ENCODE assay signal across 15 cellular contexts in genomic region chr5:140432916-140433315, GRCh38. TPM values are rescaled to one million over a fixed set of nuclear protein-coding genes. Genes with fewer than 3 reads are reported as not detected.
A peak's percentile ranks its signal among the peaks of the same experiment; 100 is the strongest.
DNase-seq lines count a peak whose midpoint lies in the region; ATAC-seq, FAIRE-seq and TF ChIP-seq lines count a peak whose summit lies in the region.
"Had no signal": no experiment of that assay in that cellular context is flagged by ENCODE, and none has a peak within 500 bp of the region (broad histone marks: within the 10 kb centered on the region; RNA-seq: fewer than 3 reads in every experiment).

No MANE protein-coding gene starts in this region.

- H4K5ac ChIP-seq in H9 (ENCODE audit: insufficient read length, low read depth, low read length), result no peak overlapping the region

- H3K23me2 ChIP-seq in H9 (ENCODE audit: insufficient read length, low read depth, low read length, poor library complexity, severe bottlenecking), result no peaks in the 10 kb centered on the region

- H3K36me3 Mint-ChIP-seq in H9 (ENCODE audit: insufficient read depth in 1 of 3, low read depth in 3 of 3) (peaks cover 10 to 24% (median 17%) of the 10 kb centered on the region in 3 experiments; a peak in 6 of 7 replicates), MCF 10A (ENCODE audit: insufficient read depth, unreplicated experiment) (peaks cover 41% of the 10 kb centered on the region)

- H2BK15ac ChIP-seq in H9 (ENCODE audit: low read depth, low read length), result no peak overlapping the region

- FAIRE-seq in GM12892 (lab: Jason Lieb, UNC), result peak; percentile 57
- FAIRE-seq: A204.1, GM12878 had no signal

- H3K27me3 Mint-ChIP-seq in H9 (ENCODE audit: low read depth) (no peaks in the 10 kb centered on the region), MCF 10A (ENCODE audit: insufficient read depth, unreplicated experiment) (no peaks in the 10 kb centered on the region)
- H3K27me3 Mint-ChIP-seq: B cell; CD4-positive, alpha-beta T cell had no signal

- H3K9me3 Mint-ChIP-seq in H9, result peaks cover 0 to 3% of the 10 kb centered on the region in 2 experiments; a peak in 1 of 5 replicates
- H3K9me3 Mint-ChIP-seq in MCF 10A (ENCODE audit: unreplicated experiment), result peaks cover 5% of the 10 kb centered on the region
- H3K9me3 Mint-ChIP-seq: CD4-positive, alpha-beta T cell had no signal

- no peak for TF ChIP-seq CTCF in H9 (conservative IDR thresholded peaks at IDR 0.05)
- TF ChIP-seq CTCF in psoas muscle (IDR thresholded peaks at IDR 0.05), result no peak
- TF ChIP-seq CTCF in MCF 10A (IDR thresholded peaks at IDR 0.05; ENCODE audit: unreplicated experiment), result no peak

- POLR2A ChIA-PET in MCF 10A (lab: Yijun Ruan, JAX), result interaction anchor here (1.3 kb wide), 2 partner anchors 27 to 214 kb away, joined by 3 read pairs; no protein-coding TSS in a partner anchor

- WGBS in H9 (ENCODE audit: extremely low coverage, insufficient read length, low lambda C conversion rate), result no CpG with 5 or more reads among the region's 8 CpGs
- 55 to 74% (median 59%) methylated on average over 8 of the region's 8 CpGs for WGBS in psoas muscle, 3 donors

- H3K4me1 ChIP-seq in H9 (ENCODE audit: insufficient read depth, low read length) (no peaks in the 10 kb centered on the region), psoas muscle (peaks cover 12% of the 10 kb centered on the region)

- no peak overlapping the region for H3K18ac ChIP-seq in H9 (ENCODE audit: insufficient read length, low read depth, low read length)

- no peak overlapping the region for H2BK12ac ChIP-seq in H9 (ENCODE audit: insufficient read length, low read depth, low read length)

- H2BK5ac ChIP-seq in H9 (ENCODE audit: insufficient read length, low read length), result no peak overlapping the region

- H3T11ph ChIP-seq in H9 (ENCODE audit: low read length), result no peak overlapping the region

- no TSS peak for BruUV-seq in MCF 10A (replicated peaks; lab: Mats Ljungman, UMichigan)

- H3K27me3 ChIP-seq in H9 (ENCODE audit: insufficient read depth, low read length), result no peaks in the 10 kb centered on the region
- no peaks in the 10 kb centered on the region for H3K27me3 ChIP-seq in psoas muscle (ENCODE audit: insufficient read depth in 3 of 3, low read length in 2 of 3)

- no peak overlapping the region for H3K4ac ChIP-seq in H9 (ENCODE audit: low read depth, low read length)

- H3K56ac ChIP-seq in H9 (ENCODE audit: insufficient read length, low read depth, low read length), result no peak overlapping the region

- no peak overlapping the region for H3K4me2 ChIP-seq in H9 (ENCODE audit: insufficient read depth, insufficient read length, low read length)

- H3K4me1 Mint-ChIP-seq in H9 (no peaks in the 10 kb centered on the region), MCF 10A (ENCODE audit: insufficient read depth, unreplicated experiment) (peaks cover 20% of the 10 kb centered on the region)

- H3K36me3 ChIP-seq in psoas muscle (ENCODE audit: insufficient read depth in 1 of 2, low read depth in 1 of 2), result peaks cover 0 to 21% of the 10 kb centered on the region in 2 donors

- intact Hi-C loops in psoas muscle (cut with DNase I), result loop anchor here in 1 of 2 donors (10.0 kb wide), 1 partner anchor 62 kb away; no protein-coding TSS in a partner anchor
- intact Hi-C loops in MCF 10A (cut with micrococcal nuclease), result no loop called here

- CTCF ChIA-PET in MCF 10A (lab: Yijun Ruan, JAX), result interaction anchor here (0.7 to 1.3 kb wide), 2 partner anchors 61 to 1347 kb away, joined by 4 read pairs; no protein-coding TSS in a partner anchor

- no peaks in the 10 kb centered on the region for H4K20me1 ChIP-seq in H9 (ENCODE audit: control insufficient read depth, insufficient read depth, insufficient read length)

- H3K79me1 ChIP-seq in H9 (ENCODE audit: insufficient read depth, low read depth, low read length, poor library complexity, severe bottlenecking), result no peaks in the 10 kb centered on the region

- H3K9me3 ChIP-seq in H9 (ENCODE audit: control insufficient read depth, low read depth, low read length) (no peaks in the 10 kb centered on the region), psoas muscle (no peaks in the 10 kb centered on the region)

- H3K79me2 ChIP-seq in H9 (ENCODE audit: insufficient read depth, low read length), result peaks cover 16% of the 10 kb centered on the region; the same call in 1 of the 2 replicates

- H3K23ac ChIP-seq in H9 (ENCODE audit: insufficient read length, low read depth, low read length), result no peak overlapping the region

- H3K4me3 ChIP-seq in psoas muscle, result no peak overlapping the region
- H3K4me3 ChIP-seq: GM12878 had no signal

- H2BK120ac ChIP-seq in H9 (ENCODE audit: low read depth, low read length, poor library complexity, severe bottlenecking), result no peak overlapping the region

- H2BK20ac ChIP-seq in H9 (ENCODE audit: low read depth, low read length, poor library complexity, severe bottlenecking), result no peak overlapping the region

- no peak overlapping the region for H4K8ac ChIP-seq in H9 (replicated peaks; ENCODE audit: insufficient read length, low read depth, low read length)

- H2AK5ac ChIP-seq in H9 (ENCODE audit: insufficient read length, low read length), result no peak overlapping the region

- H3K27ac Mint-ChIP-seq in H9 (peak overlapping the region in 2 of 3 experiments; percentile 28 to 52; a peak in 3 of 7 replicates), MCF 10A (ENCODE audit: low read depth, unreplicated experiment) (no peak overlapping the region)
- H3K27ac Mint-ChIP-seq: B cell; CD4-positive, alpha-beta T cell had no signal

- DNase-seq in GM12892 (ENCODE audit: insufficient read length), result no peak
- DNase-seq in H9, result no peak
- DNase-seq in erythroblast (lab: John Stamatoyannopoulos, UW), result peak; percentile 25 to 65
- no peak for DNase-seq in psoas muscle
- no peak for DNase-seq in NCI-H526 (lab: John Stamatoyannopoulos, UW)
- DNase-seq in MCF 10A (ENCODE audit: unreplicated experiment), result no peak
- DNase-seq: C1 segment of cervical spinal cord; Calu3; CD4-positive, alpha-beta T cell; DMS79 had no signal

- H4K91ac ChIP-seq in H9 (ENCODE audit: insufficient read length, low read depth, low read length), result no peak overlapping the region

- no peak overlapping the region for H3K27ac ChIP-seq in H9 (ENCODE audit: insufficient read length, low read depth, low read length)
- H3K27ac ChIP-seq in psoas muscle, result peak overlapping the region; percentile 30

- no peak overlapping the region for H2AFZ ChIP-seq in H9 (ENCODE audit: low read length)

- H3K9ac ChIP-seq in H9 (ENCODE audit: extremely low read depth, insufficient read length, low read length), result no peak overlapping the region

- ATAC-seq in psoas muscle (peak in 2 of 4 donors; percentile 77 to 80), GM21515 (IDR thresholded peaks at IDR 0.05; ENCODE audit: unreplicated experiment) (no peak)
- ATAC-seq: GM12878, HCT116 had no signal

- H3K4me3 Mint-ChIP-seq in H9, result no peak overlapping the region
- H3K4me3 Mint-ChIP-seq in MCF 10A (ENCODE audit: unreplicated experiment), result no peak overlapping the region
- H3K4me3 Mint-ChIP-seq: B cell; CD4-positive, alpha-beta T cell had no signal

- no peak overlapping the region for H3K14ac ChIP-seq in H9 (ENCODE audit: insufficient read depth, low read length)

- no peak for TF ChIP-seq POLR2A in GM12892 (IDR thresholded peaks at IDR 0.05; ENCODE audit: low read depth, low read length)
- TF ChIP-seq POLR2A in erythroblast (IDR thresholded peaks at IDR 0.05; ENCODE audit: low read length), result no peak

RNA-seq across cellular contexts. Expression of gene ANKHD1, which starts 31.3 kb away (rescaled TPM):
- polyA plus RNA-seq in GM12892 (2012; ENCODE audit: missing spikeins), result 63.3 TPM
- total RNA-seq in H9 (2021), result 102 and 105 TPM in 2 replicates
- 10 to 100 TPM; 50.7 to 86.1 (median 72.0) TPM for total RNA-seq in psoas muscle
- 10 to 100 TPM; 31.2 to 57.1 (median 37.3) TPM for polyA plus RNA-seq in psoas muscle
- 142 and 146 TPM in 2 replicates for total RNA-seq in MCF 10A (2022)

Comparison
In these comparisons a context has a peak if more than half of its experiments do, and no peak if none do; other contexts are left out.
1. DNase-seq: peak in erythroblast (2 of 2); none in GM12892 (single experiment), H9 (single experiment), psoas muscle (0 of 2), NCI-H526 (0 of 2) and MCF 10A (single experiment).